Comparison of ENCODE assay signal across 12 cellular contexts in the genomic region with DNA sequence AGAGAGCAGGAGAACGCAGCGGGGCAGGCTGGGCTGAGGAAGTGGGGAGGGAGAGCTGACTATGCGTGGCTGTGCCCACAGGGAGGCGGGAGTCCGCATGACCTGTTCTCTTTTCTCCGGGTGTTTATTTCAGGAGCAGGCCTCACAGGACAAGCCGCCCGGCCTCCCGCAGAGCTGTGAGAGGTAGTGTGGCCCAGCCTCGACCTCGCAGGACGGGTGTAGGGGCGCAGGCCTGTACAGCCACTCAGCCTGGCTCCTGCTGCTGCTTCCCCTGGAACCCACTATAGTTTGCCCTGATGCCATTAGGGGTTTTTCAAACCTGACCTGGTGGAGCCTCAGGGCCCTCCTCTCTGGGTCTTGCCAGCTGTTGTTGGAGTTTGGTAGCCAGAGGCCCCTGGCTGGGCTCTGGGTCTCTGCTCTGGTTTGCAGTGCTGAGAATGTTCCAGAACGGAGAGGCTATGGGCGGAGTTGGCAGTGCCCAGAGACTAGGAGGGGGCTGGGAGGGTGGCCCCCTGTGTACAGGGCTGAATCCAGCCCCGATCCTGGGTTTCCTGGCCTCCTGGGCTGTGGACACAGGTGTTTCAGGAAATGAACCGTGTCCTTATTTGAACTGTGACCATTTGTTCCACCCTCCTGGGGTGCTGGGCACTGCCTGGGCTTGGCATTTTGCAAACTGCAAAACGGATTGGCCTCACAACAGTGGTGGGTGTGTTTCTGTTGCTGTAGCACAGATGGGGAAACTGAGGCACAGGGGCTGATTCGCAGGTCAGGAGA.
DNase-seq lines count a peak whose midpoint lies in the region; ATAC-seq lines count a peak whose summit lies in the region.
"Had no signal": no experiment of that assay in that cellular context is flagged by ENCODE, and none has a peak within 500 bp of the region (broad histone marks: within the 10 kb centered on the region; RNA-seq: fewer than 3 reads in every experiment).

No MANE protein-coding gene starts in this region.

- peaks cover 10 to 17% (median 15%) of the 10 kb centered on the region in 3 donors for H3K36me3 ChIP-seq in skeletal muscle tissue (ENCODE audit: control insufficient read depth in 3 of 3, insufficient read depth in 3 of 3, low read length in 3 of 3)
- H3K36me3 ChIP-seq: vagina had no signal

- peaks cover 25 to 62% (median 35%) of the 10 kb centered on the region in 3 donors for H3K4me1 ChIP-seq in skeletal muscle tissue (ENCODE audit: control insufficient read depth in 3 of 3, insufficient read depth in 3 of 3, low read length in 3 of 3)
- H3K4me1 ChIP-seq: vagina had no signal

- H3K4me3 ChIP-seq in skeletal muscle tissue (ENCODE audit: low read length in 3 of 3) = no peak overlapping the region
- H3K4me3 ChIP-seq: vagina had no signal

- peaks cover 0 to 3% (median 0%) of the 10 kb centered on the region in 3 donors for H3K27me3 ChIP-seq in skeletal muscle tissue (ENCODE audit: control insufficient read depth in 3 of 3, insufficient read depth in 3 of 3, low read length in 3 of 3)
- H3K27me3 ChIP-seq: vagina had no signal

- intact Hi-C loops in left ventricle myocardium superior (cut with micrococcal nuclease) = no loop called here

- DNase-seq in activated CD8-positive, alpha-beta memory T cell treated with anti-CD3 and anti-CD28 coated beads for 24 hours = peak; percentile 41
- DNase-seq in activated CD8-positive, alpha-beta memory T cell treated with anti-CD3 and anti-CD28 coated beads, Interleukin-2, amount 50 U/mL, for 48 hours = no peak
- DNase-seq in NCI-H2081 (lab: John Stamatoyannopoulos, UW) (peak; percentile 54 to 72), left ventricle myocardium superior (peak; percentile 51), NCI-H2227 treated with DMSO at 0.1 percent for 48 hours (lab: John Stamatoyannopoulos, UW) (no peak)
- DNase-seq: GOT3, naive B cell, T-helper 9 cell had no signal

- peak; percentile 54 for ATAC-seq in left ventricle myocardium superior
- ATAC-seq in GM21515 (IDR thresholded peaks at IDR 0.05; ENCODE audit: unreplicated experiment) = no peak
- no peak for ATAC-seq in HG03460 (IDR thresholded peaks at IDR 0.05; ENCODE audit: unreplicated experiment)

- peak overlapping the region in 2 of 3 donors; percentile 30 to 75 for H3K9ac ChIP-seq in skeletal muscle tissue (ENCODE audit: low read depth in 1 of 3, low read length in 3 of 3)

- H3K9me3 ChIP-seq in skeletal muscle tissue (ENCODE audit: control insufficient read depth in 3 of 3, low read length in 3 of 3) = no peaks in the 10 kb centered on the region
- H3K9me3 ChIP-seq: vagina had no signal

- peak overlapping the region; percentile 32 for H3K27ac ChIP-seq in skeletal muscle tissue (ENCODE audit: low read depth, low read length)
- H3K27ac ChIP-seq: vagina had no signal

Comparison
In these comparisons a context has a peak if more than half of its experiments do, and no peak if none do; other contexts are left out.
1. DNase-seq: peak in activated CD8-positive, alpha-beta memory T cell treated with anti-CD3 and anti-CD28 coated beads for 24 hours (single experiment), NCI-H2081 (2 of 2) and left ventricle myocardium superior (single experiment); none in activated CD8-positive, alpha-beta memory T cell treated with anti-CD3 and anti-CD28 coated beads, Interleukin-2, amount 50 U/mL, for 48 hours (single experiment) and NCI-H2227 treated with DMSO at 0.1 percent for 48 hours (single experiment).